In genomic region chr9:94188246-94188645, GRCh38 we compare ENCODE assay signal across 29 cellular contexts.
"Had no signal": no experiment of that assay in that cellular context is flagged by ENCODE, and none has a peak within 500 bp of the region (broad histone marks: within the 10 kb centered on the region; RNA-seq: fewer than 3 reads in every experiment).

No MANE protein-coding gene starts in this region.

- H3K27ac ChIP-seq: coronary artery, dorsolateral prefrontal cortex, epithelial cell of prostate, esophagus muscularis mucosa, esophagus squamous epithelium, foreskin keratinocyte, gastrocnemius medialis, gastroesophageal sphincter, heart left ventricle, heart right ventricle, hepatocyte had no signal

- H2AFZ ChIP-seq: hepatocyte had no signal

- H3K27me3 ChIP-seq: dorsolateral prefrontal cortex, esophagus muscularis mucosa, esophagus squamous epithelium, foreskin keratinocyte, gastrocnemius medialis, gastroesophageal sphincter, heart left ventricle, heart right ventricle, hepatocyte had no signal

- FAIRE-seq: endometrium, endothelial cell of umbilical vein, frontal cortex had no signal

- H3K4me1 Mint-ChIP-seq: endodermal cell had no signal

- H3K27ac Mint-ChIP-seq: dendritic cell treated with granulocyte-macrophage colony-stimulating factor and Interleukin-4, amounts not matched to agents 40 ng/mL and 50 ng/mL, for 4 days; effector memory CD8-positive, alpha-beta T cell; endodermal cell had no signal

- H3K4me1 ChIP-seq: esophagus squamous epithelium, foreskin keratinocyte, gastrocnemius medialis had no signal

- DNase-seq: cortex of kidney; dermis blood vessel endothelial cell; dorsolateral prefrontal cortex; effector CD4-positive, alpha-beta T cell; effector CD8-positive, alpha-beta T cell; effector memory CD4-positive, alpha-beta T cell; effector memory CD8-positive, alpha-beta T cell; endodermal cell; erythroblast; esophagus squamous epithelium; foreskin fibroblast; foreskin keratinocyte; foreskin melanocyte; gastrocnemius medialis; glutamatergic neuron; head of caudate nucleus; heart left ventricle; heart right ventricle; hippocampal formation had no signal

- H3K9me3 ChIP-seq: gastrocnemius medialis had no signal

- H3K27me3 Mint-ChIP-seq: dendritic cell treated with granulocyte-macrophage colony-stimulating factor and Interleukin-4, amounts not matched to agents 40 ng/mL and 50 ng/mL, for 4 days; effector memory CD8-positive, alpha-beta T cell had no signal

- ATAC-seq: effector memory CD8-positive, alpha-beta T cell; esophagus mucosa; foreskin keratinocyte; gastrocnemius medialis; gastroesophageal sphincter; heart left ventricle; heart right ventricle had no signal

- H3K4me3 ChIP-seq: coronary artery, dorsolateral prefrontal cortex, esophagus muscularis mucosa, esophagus squamous epithelium, gastrocnemius medialis, gastroesophageal sphincter, heart left ventricle, heart right ventricle, hepatocyte had no signal

- H3K4me3 Mint-ChIP-seq: dendritic cell treated with granulocyte-macrophage colony-stimulating factor and Interleukin-4, amounts not matched to agents 40 ng/mL and 50 ng/mL, for 4 days; effector memory CD8-positive, alpha-beta T cell; endodermal cell had no signal

- H3K4me2 ChIP-seq: hepatocyte had no signal
